ENCODE assay signal across 21 cellular contexts in the genomic region with DNA sequence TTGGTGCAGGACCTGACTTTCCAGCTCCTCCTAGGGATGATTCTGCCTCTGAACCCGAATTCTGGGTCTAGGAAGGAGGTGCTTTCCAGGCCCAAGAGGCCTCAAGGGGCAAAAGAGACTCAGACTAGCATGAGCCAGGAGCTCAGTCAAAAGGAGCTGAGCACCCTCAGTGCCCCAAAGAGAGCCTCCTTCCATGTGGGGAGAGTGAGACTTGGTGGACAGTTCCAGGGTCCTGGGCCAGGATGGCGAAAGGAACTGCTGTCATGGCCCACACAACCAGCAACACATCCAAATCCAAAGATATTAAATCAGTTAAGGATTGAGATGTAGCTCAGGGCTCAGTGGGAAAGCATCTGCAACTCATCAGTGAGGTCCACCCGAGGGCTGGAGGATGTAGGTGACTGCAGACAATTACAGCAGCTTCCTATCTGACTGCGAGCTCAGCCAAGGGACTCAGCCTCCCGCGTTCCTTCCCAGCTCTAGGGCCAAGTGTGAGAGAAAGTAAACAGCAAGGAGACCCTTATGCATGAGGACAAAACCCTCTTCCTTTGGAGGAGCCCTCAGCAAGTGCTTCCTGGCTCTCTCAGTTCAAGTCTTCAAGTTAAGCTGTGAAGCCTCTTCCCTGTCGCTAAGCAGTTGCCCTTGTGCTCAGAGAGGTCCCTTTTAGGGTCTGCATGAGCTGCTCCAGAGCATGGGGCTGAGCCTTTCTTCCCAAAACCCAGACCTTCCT. TPM values are rescaled to one million over a fixed set of nuclear protein-coding genes. Genes with fewer than 3 reads are reported as not detected.
DNase-seq lines count a peak whose midpoint lies in the region; ATAC-seq, FAIRE-seq and TF ChIP-seq lines count a peak whose summit lies in the region.
"Had no signal": no experiment of that assay in that cellular context is flagged by ENCODE, and none has a peak within 500 bp of the region (broad histone marks: within the 10 kb centered on the region; RNA-seq: fewer than 3 reads in every experiment).

No MANE protein-coding gene starts in this region.

- H3K9ac ChIP-seq in neural progenitor cell: no peak overlapping the region
- H3K9ac ChIP-seq: BLaER1 had no signal

- no peaks in the 10 kb centered on the region for H4K20me1 ChIP-seq in neural progenitor cell (ENCODE audit: low read depth)
- H4K20me1 ChIP-seq: BLaER1 had no signal

- H3K4me1 ChIP-seq in right atrium auricular region: no peaks in the 10 kb centered on the region
- H3K4me1 ChIP-seq in neural progenitor cell: peaks cover 20% of the 10 kb centered on the region
- H3K4me1 ChIP-seq: BLaER1 had no signal

- H3K4me3 ChIP-seq in right atrium auricular region (no peak overlapping the region), neural progenitor cell (no peak overlapping the region)
- H3K4me3 ChIP-seq: BLaER1, GM12878 had no signal

- DNase-seq in right atrium auricular region (ENCODE audit: low spot score) (peak; percentile 52), cardiac septum (ENCODE audit: low spot score) (no peak), neural progenitor cell (ENCODE audit: low spot score) (no peak), NOMO-1 treated with dmso at 0.1 percent for 144 hours (lab: John Stamatoyannopoulos, UW; ENCODE audit: unreplicated experiment) (no peak), D721Med (ENCODE audit: insufficient read length, low spot score) (no peak)
- DNase-seq in activated CD4-positive, alpha-beta T cell treated with anti-CD3 and anti-CD28 coated beads, Interleukin-2, amount 10 ng/mL, durations not matched to agents 7 days and 5 days: no peak
- DNase-seq: CD4-positive, alpha-beta memory T cell; DMS53; EL; KBM-7; NCI-H1105; NCI-H1694; NCI-H2081 treated with DMSO at 0.1 percent for 48 hours; NCI-H446 treated with DMSO at 0.1 percent for 48 hours; Right ventricle myocardium superior had no signal

- peaks cover 10% of the 10 kb centered on the region for H3K27me3 Mint-ChIP-seq in neural progenitor cell (ENCODE audit: insufficient read depth, low read depth)
- peaks cover 2% of the 10 kb centered on the region for H3K27me3 Mint-ChIP-seq in activated CD4-positive, alpha-beta T cell treated with anti-CD3 and anti-CD28 coated beads, Interleukin-2, amount 10 ng/mL, durations not matched to agents 7 days and 5 days
- H3K27me3 Mint-ChIP-seq: CD4-positive, alpha-beta memory T cell had no signal

- H3K4me2 ChIP-seq in neural progenitor cell: no peak overlapping the region
- H3K4me2 ChIP-seq: BLaER1 had no signal

- H3K9me3 ChIP-seq in right atrium auricular region (no peaks in the 10 kb centered on the region), neural progenitor cell (ENCODE audit: low read depth) (no peaks in the 10 kb centered on the region)
- H3K9me3 ChIP-seq: BLaER1 had no signal

- no peak for TF ChIP-seq CTCF in right atrium auricular region (IDR thresholded peaks at IDR 0.05)
- TF ChIP-seq CTCF in neural progenitor cell (IDR thresholded peaks at IDR 0.05): no peak
- no peak for TF ChIP-seq CTCF in D721Med (IDR thresholded peaks at IDR 0.05; ENCODE audit: insufficient read depth, missing control alignments)

- no peaks in the 10 kb centered on the region for H3K79me2 ChIP-seq in neural progenitor cell (ENCODE audit: low read depth)

- no peaks in the 10 kb centered on the region for H3K9me3 Mint-ChIP-seq in neural progenitor cell
- H3K9me3 Mint-ChIP-seq in activated CD4-positive, alpha-beta T cell treated with anti-CD3 and anti-CD28 coated beads, Interleukin-2, amount 10 ng/mL, durations not matched to agents 7 days and 5 days: no peaks in the 10 kb centered on the region
- H3K9me3 Mint-ChIP-seq: CD4-positive, alpha-beta memory T cell had no signal

- H3K4me1 Mint-ChIP-seq in neural progenitor cell: peaks cover 36% of the 10 kb centered on the region
- peaks cover 3% of the 10 kb centered on the region for H3K4me1 Mint-ChIP-seq in activated CD4-positive, alpha-beta T cell treated with anti-CD3 and anti-CD28 coated beads, Interleukin-2, amount 10 ng/mL, durations not matched to agents 7 days and 5 days
- H3K4me1 Mint-ChIP-seq: CD4-positive, alpha-beta memory T cell had no signal

- POLR2A ChIA-PET in activated CD4-positive, alpha-beta T cell treated with anti-CD3 and anti-CD28 coated beads, Interleukin-2, amount 10 ng/mL, durations not matched to agents 7 days and 5 days (lab: Charles Lee): no interaction called here

- FAIRE-seq in D721Med (lab: Jason Lieb, UNC): no peak
- FAIRE-seq: A204.1, GM12878, H1, RCC 7860 had no signal

- no peak overlapping the region for H3K27ac ChIP-seq in right atrium auricular region
- H3K27ac ChIP-seq in neural progenitor cell: no peak overlapping the region
- H3K27ac ChIP-seq: BLaER1 had no signal

- H3K36me3 ChIP-seq in right atrium auricular region (no peaks in the 10 kb centered on the region), neural progenitor cell (no peaks in the 10 kb centered on the region)
- H3K36me3 ChIP-seq: BLaER1 had no signal

- CTCF ChIA-PET in activated CD4-positive, alpha-beta T cell treated with anti-CD3 and anti-CD28 coated beads, Interleukin-2, amount 10 ng/mL, durations not matched to agents 7 days and 5 days (lab: Charles Lee): interaction anchor here (0.7 to 1.2 kb wide), 3 partner anchors 14 to 25 kb away, joined by 3 to 4 read pairs (median 3); no protein-coding TSS in a partner anchor

- H3K36me3 Mint-ChIP-seq in neural progenitor cell: peaks cover 5% of the 10 kb centered on the region
- no peaks in the 10 kb centered on the region for H3K36me3 Mint-ChIP-seq in activated CD4-positive, alpha-beta T cell treated with anti-CD3 and anti-CD28 coated beads, Interleukin-2, amount 10 ng/mL, durations not matched to agents 7 days and 5 days (ENCODE audit: low read depth)

- no peak overlapping the region for H2AFZ ChIP-seq in neural progenitor cell (replicated peaks)

- intact Hi-C loops in cardiac septum (cut with DNase I): no loop called here

- peak overlapping the region; percentile 18 for H3K27ac Mint-ChIP-seq in neural progenitor cell
- H3K27ac Mint-ChIP-seq in activated CD4-positive, alpha-beta T cell treated with anti-CD3 and anti-CD28 coated beads, Interleukin-2, amount 10 ng/mL, durations not matched to agents 7 days and 5 days: no peak overlapping the region
- H3K27ac Mint-ChIP-seq: CD4-positive, alpha-beta memory T cell had no signal

- no peak overlapping the region for H3K4me3 Mint-ChIP-seq in neural progenitor cell
- no peak overlapping the region for H3K4me3 Mint-ChIP-seq in activated CD4-positive, alpha-beta T cell treated with anti-CD3 and anti-CD28 coated beads, Interleukin-2, amount 10 ng/mL, durations not matched to agents 7 days and 5 days
- H3K4me3 Mint-ChIP-seq: CD4-positive, alpha-beta memory T cell had no signal

- ATAC-seq in SK-N-SH treated with all-trans-retinoic acid at 6 μM for 48 hours: peak; percentile 43; the same call in 2 of the 3 replicates
- ATAC-seq: GM12878 had no signal

- H3K27me3 ChIP-seq in right atrium auricular region (no peaks in the 10 kb centered on the region), neural progenitor cell (no peaks in the 10 kb centered on the region)
- H3K27me3 ChIP-seq: BLaER1 had no signal

- no peaks in the 10 kb centered on the region for H3F3A ChIP-seq in neural progenitor cell (ENCODE audit: low read depth)

TF ChIP-seq in SK-N-SH treated with all-trans-retinoic acid at 6 μM for 48 hours, 23 proteins besides CTCF, POLR2A, EP300 and RAD21 (continues in another document):
- TF ChIP-seq, protein P1, sequence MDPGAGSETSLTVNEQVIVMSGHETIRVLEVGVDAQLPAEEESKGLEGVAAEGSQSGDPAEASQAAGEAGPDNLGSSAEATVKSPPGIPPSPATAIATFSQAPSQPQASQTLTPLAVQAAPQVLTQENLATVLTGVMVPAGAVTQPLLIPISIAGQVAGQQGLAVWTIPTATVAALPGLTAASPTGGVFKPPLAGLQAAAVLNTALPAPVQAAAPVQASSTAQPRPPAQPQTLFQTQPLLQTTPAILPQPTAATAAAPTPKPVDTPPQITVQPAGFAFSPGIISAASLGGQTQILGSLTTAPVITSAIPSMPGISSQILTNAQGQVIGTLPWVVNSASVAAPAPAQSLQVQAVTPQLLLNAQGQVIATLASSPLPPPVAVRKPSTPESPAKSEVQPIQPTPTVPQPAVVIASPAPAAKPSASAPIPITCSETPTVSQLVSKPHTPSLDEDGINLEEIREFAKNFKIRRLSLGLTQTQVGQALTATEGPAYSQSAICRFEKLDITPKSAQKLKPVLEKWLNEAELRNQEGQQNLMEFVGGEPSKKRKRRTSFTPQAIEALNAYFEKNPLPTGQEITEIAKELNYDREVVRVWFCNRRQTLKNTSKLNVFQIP (CRISPR knock-in tag; IDR thresholded peaks at IDR 0.05; ENCODE audit: borderline replicate concordance, low read depth): no peak
- TF ChIP-seq OSR1 (CRISPR knock-in tag; IDR thresholded peaks at IDR 0.05): no peak
- no peak for TF ChIP-seq GLIS3 (CRISPR knock-in tag; IDR thresholded peaks at IDR 0.05)
- TF ChIP-seq ZNF565 (CRISPR knock-in tag; conservative IDR thresholded peaks at IDR 0.05; ENCODE audit: low read depth): no peak
- TF ChIP-seq ZFP3 (CRISPR knock-in tag; IDR thresholded peaks at IDR 0.05): no peak
- no peak for TF ChIP-seq ARNTL (CRISPR knock-in tag; IDR thresholded peaks at IDR 0.05; ENCODE audit: borderline replicate concordance, low read depth)
- TF ChIP-seq RARB (CRISPR knock-in tag; IDR thresholded peaks at IDR 0.05): no peak
- no peak for TF ChIP-seq CSDC2 (CRISPR knock-in tag; IDR thresholded peaks at IDR 0.05)
- TF ChIP-seq TCF4 (CRISPR knock-in tag; IDR thresholded peaks at IDR 0.05; ENCODE audit: borderline replicate concordance): no peak
- no peak for TF ChIP-seq ISL1 (CRISPR knock-in tag; IDR thresholded peaks at IDR 0.05)
- TF ChIP-seq, protein P2, sequence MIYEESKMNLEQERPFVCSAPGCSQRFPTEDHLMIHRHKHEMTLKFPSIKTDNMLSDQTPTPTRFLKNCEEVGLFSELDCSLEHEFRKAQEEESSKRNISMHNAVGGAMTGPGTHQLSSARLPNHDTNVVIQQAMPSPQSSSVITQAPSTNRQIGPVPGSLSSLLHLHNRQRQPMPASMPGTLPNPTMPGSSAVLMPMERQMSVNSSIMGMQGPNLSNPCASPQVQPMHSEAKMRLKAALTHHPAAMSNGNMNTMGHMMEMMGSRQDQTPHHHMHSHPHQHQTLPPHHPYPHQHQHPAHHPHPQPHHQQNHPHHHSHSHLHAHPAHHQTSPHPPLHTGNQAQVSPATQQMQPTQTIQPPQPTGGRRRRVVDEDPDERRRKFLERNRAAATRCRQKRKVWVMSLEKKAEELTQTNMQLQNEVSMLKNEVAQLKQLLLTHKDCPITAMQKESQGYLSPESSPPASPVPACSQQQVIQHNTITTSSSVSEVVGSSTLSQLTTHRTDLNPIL (CRISPR knock-in tag; IDR thresholded peaks at IDR 0.05; ENCODE audit: low read depth): no peak

RNA-seq across cellular contexts. Expression of a gene that starts 35.7 kb away (rescaled TPM):
- total RNA-seq in right atrium auricular region (100 to 1,000 TPM; 120 to 128 TPM), cardiac septum (106 TPM), neural progenitor cell (ENCODE audit: low replicate concordance) (241 and 320 TPM in 2 replicates)
- total RNA-seq in activated CD4-positive, alpha-beta T cell treated with anti-CD3 and anti-CD28 coated beads, Interleukin-2, amount 10 ng/mL, durations not matched to agents 7 days and 5 days: 100 to 1,000 TPM; 119 to 137 TPM
